ENCODE assay signal across 29 cellular contexts in genomic region chr3:52325686-52326085, GRCh38.
"Had no signal": no experiment of that assay in that cellular context is flagged by ENCODE, and none has a peak within 500 bp of the region (broad histone marks: within the 10 kb centered on the region; RNA-seq: fewer than 3 reads in every experiment).

No MANE protein-coding gene starts in this region.

- H3K4me2 ChIP-seq: smooth muscle cell had no signal

- H3K27ac ChIP-seq: pancreas, psoas muscle, right lobe of liver, skin epidermis, spleen, stomach, testis, tibial artery, transverse colon, upper lobe of right lung, uterus had no signal

- H3K4me3 ChIP-seq: pancreas, psoas muscle, right lobe of liver, skin epidermis, smooth muscle cell, spleen, stomach, testis, tibial artery, transverse colon, upper lobe of right lung, uterus had no signal

- DNase-seq: naive B cell; naive thymus-derived CD8-positive, alpha-beta T cell; nephron progenitor cell; occipital lobe; psoas muscle; spleen; stimulated activated CD4-positive, alpha-beta T cell treated with anti-CD3 and anti-CD28 coated beads, Interleukin-12 subunit alpha, Interleukin-12 subunit beta, amount 100 ng/mL, for 4 hours; stimulated activated CD4-positive, alpha-beta T cell treated with anti-CD3 and anti-CD28 coated beads, Interleukin-1b, Interleukin-23, amount 100 ng/mL, for 48 hours; stimulated activated CD4-positive, alpha-beta T cell treated with anti-CD3 and anti-CD28 coated beads, Interleukin-4, amount 100 ng/mL, for 1 hour; stimulated activated CD4-positive, alpha-beta T cell treated with anti-CD3 and anti-CD28 coated beads, Interleukin-4, amount 100 ng/mL, for 4 hours; stimulated activated CD8-positive, alpha-beta memory T cell treated with anti-CD3 and anti-CD28 coated beads, Interleukin-4, amount 100 ng/mL, for 48 hours; stimulated activated naive B cell treated with anti-CD40 and anti-IgM and Interleukin-4, amounts not matched to agents 10 μg/mL and 1 μg/mL and 100 μg/mL, for 72 hours; stimulated activated naive CD4-positive, alpha-beta T cell treated with Interleukin-2 at 50 U/mL for 16 hours; stomach; testis; tibial artery; transverse colon; upper lobe of right lung; uterus had no signal

- H3K4me3 Mint-ChIP-seq: naive B cell; naive thymus-derived CD8-positive, alpha-beta T cell; natural killer cell treated with Interleukin-12 subunit alpha and Interleukin-12 subunit beta and Interleukin-15 and Interleukin-18, amount 100 ng/mL, for 72 hours; nephron progenitor cell; neural crest cell; stimulated activated naive B cell treated with anti-CD40 and anti-IgM and Interleukin-4, amounts not matched to agents 10 μg/mL and 1 μg/mL and 100 μg/mL, for 72 hours; stimulated activated naive CD8-positive, alpha-beta T cell treated with anti-CD3 and anti-CD28 coated beads, Interleukin-15, Interleukin-2, amounts not matched to agents 100 ng/mL and 50 ng/mL, for 24 hours; type B pancreatic cell had no signal

- H3K4me1 Mint-ChIP-seq: nephron progenitor cell, neural crest cell had no signal

- H3K27me3 Mint-ChIP-seq: naive B cell; naive thymus-derived CD8-positive, alpha-beta T cell; natural killer cell treated with Interleukin-12 subunit alpha and Interleukin-12 subunit beta and Interleukin-15 and Interleukin-18, amount 100 ng/mL, for 72 hours; stimulated activated naive B cell treated with anti-CD40 and anti-IgM and Interleukin-4, amounts not matched to agents 10 μg/mL and 1 μg/mL and 100 μg/mL, for 72 hours; stimulated activated naive CD8-positive, alpha-beta T cell treated with anti-CD3 and anti-CD28 coated beads, Interleukin-15, Interleukin-2, amounts not matched to agents 100 ng/mL and 50 ng/mL, for 24 hours; type B pancreatic cell had no signal

- H3K36me3 Mint-ChIP-seq: naive B cell; natural killer cell treated with Interleukin-12 subunit alpha and Interleukin-12 subunit beta and Interleukin-15 and Interleukin-18, amount 100 ng/mL, for 72 hours; type B pancreatic cell had no signal

- H3K4me1 ChIP-seq: pancreas, psoas muscle, spleen, stomach, tibial artery, transverse colon, upper lobe of right lung, uterus had no signal

- H3K9me3 ChIP-seq: pancreas, psoas muscle, right lobe of liver, spleen, stomach, testis, tibial artery, transverse colon, upper lobe of right lung, uterus had no signal

- H3K36me3 ChIP-seq: pancreas, right lobe of liver, transverse colon, upper lobe of right lung, uterus had no signal

- ATAC-seq: naive thymus-derived CD8-positive, alpha-beta T cell; natural killer cell treated with Interleukin-12 subunit alpha and Interleukin-12 subunit beta and Interleukin-15 and Interleukin-18, amount 100 ng/mL, for 72 hours; pancreas; psoas muscle; right cardiac atrium; right lobe of liver; stimulated activated naive B cell treated with anti-CD40 and anti-IgM and Interleukin-4, amounts not matched to agents 10 μg/mL and 1 μg/mL and 100 μg/mL, for 72 hours; upper lobe of right lung had no signal

- H3K27me3 ChIP-seq: pancreas, right lobe of liver, spleen, stomach, testis, tibial artery, transverse colon, upper lobe of right lung, uterus had no signal

- H3K27ac Mint-ChIP-seq: naive B cell; natural killer cell treated with Interleukin-12 subunit alpha and Interleukin-12 subunit beta and Interleukin-15 and Interleukin-18, amount 100 ng/mL, for 72 hours; nephron progenitor cell; progenitor cell of endocrine pancreas; stimulated activated naive CD8-positive, alpha-beta T cell treated with anti-CD3 and anti-CD28 coated beads, Interleukin-15, Interleukin-2, amounts not matched to agents 100 ng/mL and 50 ng/mL, for 24 hours; type B pancreatic cell had no signal

- H3K9me3 Mint-ChIP-seq: naive B cell; naive thymus-derived CD8-positive, alpha-beta T cell; natural killer cell treated with Interleukin-12 subunit alpha and Interleukin-12 subunit beta and Interleukin-15 and Interleukin-18, amount 100 ng/mL, for 72 hours; nephron progenitor cell; neural crest cell; stimulated activated naive B cell treated with anti-CD40 and anti-IgM and Interleukin-4, amounts not matched to agents 10 μg/mL and 1 μg/mL and 100 μg/mL, for 72 hours; stimulated activated naive CD8-positive, alpha-beta T cell treated with anti-CD3 and anti-CD28 coated beads, Interleukin-15, Interleukin-2, amounts not matched to agents 100 ng/mL and 50 ng/mL, for 24 hours; type B pancreatic cell had no signal
